Comparison of ENCODE assay signal across 8 cellular contexts in genomic region chr2:23452853-23453420, GRCh38.
DNase-seq lines count a peak whose midpoint lies in the region; ATAC-seq, FAIRE-seq and TF ChIP-seq lines count a peak whose summit lies in the region.

No MANE protein-coding gene starts in this region.

- peaks cover 18% of the 10 kb centered on the region for H3K4me1 ChIP-seq in neural progenitor cell

- peaks cover 30% of the 10 kb centered on the region for H3K4me1 Mint-ChIP-seq in activated T-cell treated with anti-CD3 and anti-CD28 coated beads, Interleukin-2, amount 50 U/mL, for 24 hours (ENCODE audit: low read depth)
- peaks cover 39% of the 10 kb centered on the region for H3K4me1 Mint-ChIP-seq in neural progenitor cell

- FAIRE-seq in frontal cortex (lab: Jason Lieb, UNC) = no peak

- H3K27ac Mint-ChIP-seq in activated T-cell treated with anti-CD3 and anti-CD28 coated beads, Interleukin-2, amount 50 U/mL, for 24 hours = no peak overlapping the region
- peak overlapping the region; percentile 96 for H3K27ac Mint-ChIP-seq in neural progenitor cell

- H3K4me3 Mint-ChIP-seq in activated T-cell treated with anti-CD3 and anti-CD28 coated beads, Interleukin-2, amount 50 U/mL, for 24 hours = peak overlapping the region; percentile 7
- H3K4me3 Mint-ChIP-seq in neural progenitor cell = no peak overlapping the region

- H3F3A ChIP-seq in neural progenitor cell (ENCODE audit: low read depth) = peaks cover 7% of the 10 kb centered on the region

- no peaks in the 10 kb centered on the region for H3K9me3 ChIP-seq in neural progenitor cell (ENCODE audit: low read depth)

- H3K4me2 ChIP-seq in neural progenitor cell = peak overlapping the region; percentile 50

- DNase-seq in stimulated activated CD4-positive, alpha-beta T cell treated with anti-CD3 and anti-CD28 coated beads, Interleukin-1b, Interleukin-23, amount 100 ng/mL, for 48 hours = peak; percentile 17
- no peak for DNase-seq in stimulated activated CD4-positive, alpha-beta T cell treated with anti-CD3 and anti-CD28 coated beads, Interleukin-4, amount 100 ng/mL, for 1 hour
- no peak for DNase-seq in activated T-cell treated with anti-CD3 and anti-CD28 coated beads, Interleukin-2, amount 50 U/mL, for 24 hours
- DNase-seq in neural progenitor cell (ENCODE audit: low spot score) = no peak
- DNase-seq in frontal cortex (ENCODE audit: low spot score in 2 of 2) = no peak
- DNase-seq in AG08396 (ENCODE audit: low spot score) = no peak

- no peaks in the 10 kb centered on the region for H3K36me3 ChIP-seq in neural progenitor cell

- ATAC-seq in HG03432 (IDR thresholded peaks at IDR 0.05; ENCODE audit: unreplicated experiment) (peak; percentile 51), GM19035 (IDR thresholded peaks at IDR 0.05; ENCODE audit: unreplicated experiment) (no peak)

- peak overlapping the region; percentile 63 for H3K27ac ChIP-seq in neural progenitor cell

- H3K9ac ChIP-seq in neural progenitor cell = no peak overlapping the region

- H3K27me3 Mint-ChIP-seq in activated T-cell treated with anti-CD3 and anti-CD28 coated beads, Interleukin-2, amount 50 U/mL, for 24 hours = peaks cover 12% of the 10 kb centered on the region
- no peaks in the 10 kb centered on the region for H3K27me3 Mint-ChIP-seq in neural progenitor cell (ENCODE audit: insufficient read depth, low read depth)

- H4K20me1 ChIP-seq in neural progenitor cell (ENCODE audit: low read depth) = no peaks in the 10 kb centered on the region

- no peaks in the 10 kb centered on the region for H3K27me3 ChIP-seq in neural progenitor cell

- H3K9me3 Mint-ChIP-seq in activated T-cell treated with anti-CD3 and anti-CD28 coated beads, Interleukin-2, amount 50 U/mL, for 24 hours = no peaks in the 10 kb centered on the region
- no peaks in the 10 kb centered on the region for H3K9me3 Mint-ChIP-seq in neural progenitor cell

- no peak overlapping the region for H2AFZ ChIP-seq in neural progenitor cell (replicated peaks)

- TF ChIP-seq CTCF in neural progenitor cell (IDR thresholded peaks at IDR 0.05) = no peak

- no peak overlapping the region for H3K4me3 ChIP-seq in neural progenitor cell

- no peaks in the 10 kb centered on the region for H3K79me2 ChIP-seq in neural progenitor cell (ENCODE audit: low read depth)

- H3K36me3 Mint-ChIP-seq in activated T-cell treated with anti-CD3 and anti-CD28 coated beads, Interleukin-2, amount 50 U/mL, for 24 hours (ENCODE audit: low read depth) = no peaks in the 10 kb centered on the region
- peaks cover 7% of the 10 kb centered on the region for H3K36me3 Mint-ChIP-seq in neural progenitor cell
